6 cellular contexts compared by ENCODE assay signal in the genomic region with DNA sequence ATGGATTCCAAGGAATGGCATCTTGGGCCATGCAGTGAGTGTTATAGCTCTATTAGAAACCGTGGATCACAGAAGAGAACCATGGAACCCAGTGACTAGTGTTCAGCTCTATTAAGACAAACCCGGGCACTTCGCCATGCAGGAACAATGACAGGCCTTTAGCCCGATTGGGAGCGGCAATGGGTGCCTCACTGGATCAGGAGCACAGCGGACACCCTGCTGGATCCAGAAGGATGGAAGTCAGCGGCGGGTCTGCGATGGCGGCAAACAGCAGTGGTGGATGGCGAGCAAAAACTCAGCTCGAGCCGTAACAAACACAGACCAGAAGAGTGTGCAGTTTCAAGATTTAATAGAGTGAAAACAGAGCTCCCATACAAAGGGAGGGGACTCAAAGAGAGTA. TPM values are rescaled to one million over a fixed set of nuclear protein-coding genes. Genes with fewer than 3 reads are reported as not detected.
"Had no signal": no experiment of that assay in that cellular context is flagged by ENCODE, and none has a peak within 500 bp of the region (broad histone marks: within the 10 kb centered on the region; RNA-seq: fewer than 3 reads in every experiment).

No MANE protein-coding gene starts in this region.

RNA-seq across cellular contexts. Expression of gene RANBP3L, which starts 31.0 kb away (rescaled TPM):
- total RNA-seq: naive thymus-derived CD4-positive, alpha-beta T cell; naive thymus-derived CD8-positive, alpha-beta T cell; natural killer cell; natural killer cell treated with Interleukin-12 subunit alpha and Interleukin-12 subunit beta and Interleukin-15 and Interleukin-18, amount 100 ng/mL, for 72 hours; progenitor cell of endocrine pancreas; pulmonary artery endothelial cell had no signal
- polyA plus RNA-seq: naive thymus-derived CD4-positive, alpha-beta T cell had no signal
